39 cellular contexts compared by ENCODE assay signal in the genomic region with DNA sequence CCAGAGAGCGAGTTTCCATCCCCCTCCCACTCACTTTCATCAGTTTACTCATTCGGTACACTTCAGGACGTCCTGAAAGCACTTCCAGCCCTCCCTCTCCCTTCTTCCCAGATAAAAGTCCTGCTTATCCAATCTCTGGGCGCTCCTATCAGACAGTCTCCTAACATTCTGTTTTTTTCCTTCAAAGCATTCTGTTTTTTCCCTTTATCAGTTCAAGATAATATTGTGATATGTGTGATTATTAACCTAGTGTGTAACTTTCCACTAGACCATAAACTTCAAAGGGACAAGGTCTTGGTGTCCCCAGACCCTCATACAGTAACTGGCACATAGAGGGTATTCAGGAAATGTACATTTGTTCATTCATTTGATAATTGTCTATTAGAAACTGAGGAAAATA.
"Had no signal": no experiment of that assay in that cellular context is flagged by ENCODE, and none has a peak within 500 bp of the region (broad histone marks: within the 10 kb centered on the region; RNA-seq: fewer than 3 reads in every experiment).

No MANE protein-coding gene starts in this region.

- H3K27me3 ChIP-seq: ascending aorta, cardiac muscle cell had no signal

- H3K36me3 Mint-ChIP-seq: activated CD8-positive, alpha-beta memory T cell treated with anti-CD3 and anti-CD28 coated beads, Interleukin-2, amount 10 ng/mL, durations not matched to agents 7 days and 5 days; activated naive CD4-positive, alpha-beta T cell treated with anti-CD3 and anti-CD28 coated beads, Interleukin-2, amount 10 ng/mL, durations not matched to agents 7 days and 5 days; activated naive CD4-positive, alpha-beta T cell treated with anti-CD3 and anti-CD28 coated beads, Interleukin-2, amount 50 U/mL, for 24 hours; activated naive CD8-positive, alpha-beta T cell treated with anti-CD3 and anti-CD28 coated beads, Interleukin-2, amount 10 ng/mL, durations not matched to agents 7 days and 5 days; brain; WTC11 had no signal

- FAIRE-seq: bronchial epithelial cell, TTC549 had no signal

- ATAC-seq: activated CD4-positive, alpha-beta T cell treated with anti-CD3 and anti-CD28 coated beads for 36 hours; activated CD4-positive, CD25-positive, alpha-beta regulatory T cell treated with anti-CD3 and anti-CD28 coated beads, Interleukin-2, amount 50 U/mL, for 24 hours; activated CD8-positive, alpha-beta memory T cell treated with anti-CD3 and anti-CD28 coated beads, Interleukin-2, amount 10 ng/mL, durations not matched to agents 7 days and 5 days; activated CD8-positive, alpha-beta T cell treated with anti-CD3 and anti-CD28 coated beads, Interleukin-2, amount 10 ng/mL, durations not matched to agents 7 days and 5 days; activated naive CD8-positive, alpha-beta T cell treated with anti-CD3 and anti-CD28 coated beads, Interleukin-2, amount 50 U/mL, for 24 hours; WTC11 had no signal

- H3K27ac Mint-ChIP-seq: activated CD4-positive, alpha-beta memory T cell treated with anti-CD3 and anti-CD28 coated beads, Interleukin-2, amount 10 ng/mL, durations not matched to agents 7 days and 5 days; activated CD4-positive, alpha-beta T cell treated with anti-CD3 and anti-CD28 coated beads for 36 hours; activated CD4-positive, alpha-beta T cell treated with anti-CD3 and anti-CD28 coated beads, Interleukin-2, amount 10 ng/mL, durations not matched to agents 7 days and 5 days; activated CD8-positive, alpha-beta memory T cell treated with anti-CD3 and anti-CD28 coated beads, Interleukin-2, amount 10 ng/mL, durations not matched to agents 7 days and 5 days; activated CD8-positive, alpha-beta T cell treated with anti-CD3 and anti-CD28 coated beads, Interleukin-2, amount 10 ng/mL, durations not matched to agents 7 days and 5 days; activated naive CD4-positive, alpha-beta T cell treated with anti-CD3 and anti-CD28 coated beads, Interleukin-2, amount 10 ng/mL, durations not matched to agents 7 days and 5 days; activated naive CD4-positive, alpha-beta T cell treated with anti-CD3 and anti-CD28 coated beads, Interleukin-2, amount 50 U/mL, for 24 hours; activated naive CD8-positive, alpha-beta T cell; activated naive CD8-positive, alpha-beta T cell treated with anti-CD3 and anti-CD28 coated beads, Interleukin-2, amount 10 ng/mL, durations not matched to agents 7 days and 5 days; activated naive CD8-positive, alpha-beta T cell treated with anti-CD3 and anti-CD28 coated beads, Interleukin-2, amount 50 U/mL, for 24 hours; activated T-cell treated with anti-CD3 and anti-CD28 coated beads, Interleukin-2, amount 50 U/mL, for 24 hours; activated T-helper 2 cell treated with anti-CD3 and anti-CD28 coated beads, Interferon-gamma antibody, Interleukin-2, Interleukin-4, amounts not matched to agents 10 μg/mL and 5 μg/mL and 100 μg/mL, durations not matched to agents 14 hours and 24 hours and 36 hours; brain; T-helper 1 cell treated with Interleukin-12 subunit alpha and Interleukin-12 subunit beta and Interleukin-4 antibody, amounts not matched to agents 30 μg/mL and 1 μg/mL, for 36 hours; T-helper 2 cell treated with Interferon-gamma antibody and Interleukin-4, amounts not matched to agents 5 μg/mL and 100 μg/mL, for 36 hours; WTC11 had no signal

- H3K4me3 Mint-ChIP-seq: activated CD4-positive, alpha-beta memory T cell treated with anti-CD3 and anti-CD28 coated beads, Interleukin-2, amount 10 ng/mL, durations not matched to agents 7 days and 5 days; activated CD4-positive, alpha-beta T cell treated with anti-CD3 and anti-CD28 coated beads for 36 hours; activated CD4-positive, alpha-beta T cell treated with anti-CD3 and anti-CD28 coated beads, Interleukin-2, amount 10 ng/mL, durations not matched to agents 7 days and 5 days; activated CD8-positive, alpha-beta memory T cell treated with anti-CD3 and anti-CD28 coated beads, Interleukin-2, amount 10 ng/mL, durations not matched to agents 7 days and 5 days; activated CD8-positive, alpha-beta T cell treated with anti-CD3 and anti-CD28 coated beads, Interleukin-2, amount 10 ng/mL, durations not matched to agents 7 days and 5 days; activated naive CD4-positive, alpha-beta T cell treated with anti-CD3 and anti-CD28 coated beads, Interleukin-2, amount 10 ng/mL, durations not matched to agents 7 days and 5 days; activated naive CD4-positive, alpha-beta T cell treated with anti-CD3 and anti-CD28 coated beads, Interleukin-2, amount 50 U/mL, for 24 hours; activated naive CD8-positive, alpha-beta T cell; activated naive CD8-positive, alpha-beta T cell treated with anti-CD3 and anti-CD28 coated beads, Interleukin-2, amount 10 ng/mL, durations not matched to agents 7 days and 5 days; activated naive CD8-positive, alpha-beta T cell treated with anti-CD3 and anti-CD28 coated beads, Interleukin-2, amount 50 U/mL, for 24 hours; activated T-cell treated with anti-CD3 and anti-CD28 coated beads, Interleukin-2, amount 50 U/mL, for 24 hours; brain; central memory CD8-positive, alpha-beta T cell; T-helper 1 cell treated with Interleukin-12 subunit alpha and Interleukin-12 subunit beta and Interleukin-4 antibody, amounts not matched to agents 30 μg/mL and 1 μg/mL, for 36 hours; T-helper 2 cell treated with Interferon-gamma antibody and Interleukin-4, amounts not matched to agents 5 μg/mL and 100 μg/mL, for 36 hours; WTC11 had no signal

- H3K9me3 ChIP-seq: ascending aorta had no signal

- H3K9me3 Mint-ChIP-seq: activated CD4-positive, alpha-beta memory T cell treated with anti-CD3 and anti-CD28 coated beads, Interleukin-2, amount 10 ng/mL, durations not matched to agents 7 days and 5 days; activated CD4-positive, alpha-beta T cell treated with anti-CD3 and anti-CD28 coated beads, Interleukin-2, amount 10 ng/mL, durations not matched to agents 7 days and 5 days; activated naive CD4-positive, alpha-beta T cell treated with anti-CD3 and anti-CD28 coated beads, Interleukin-2, amount 10 ng/mL, durations not matched to agents 7 days and 5 days; activated naive CD4-positive, alpha-beta T cell treated with anti-CD3 and anti-CD28 coated beads, Interleukin-2, amount 50 U/mL, for 24 hours; activated naive CD8-positive, alpha-beta T cell treated with anti-CD3 and anti-CD28 coated beads, Interleukin-2, amount 10 ng/mL, durations not matched to agents 7 days and 5 days; activated naive CD8-positive, alpha-beta T cell treated with anti-CD3 and anti-CD28 coated beads, Interleukin-2, amount 50 U/mL, for 24 hours; activated T-cell treated with anti-CD3 and anti-CD28 coated beads, Interleukin-2, amount 50 U/mL, for 24 hours; activated T-helper 2 cell treated with anti-CD3 and anti-CD28 coated beads, Interferon-gamma antibody, Interleukin-2, Interleukin-4, amounts not matched to agents 10 μg/mL and 5 μg/mL and 100 μg/mL, durations not matched to agents 14 hours and 24 hours and 36 hours; brain; central memory CD8-positive, alpha-beta T cell; T-helper 1 cell treated with Interleukin-12 subunit alpha and Interleukin-12 subunit beta and Interleukin-4 antibody, amounts not matched to agents 30 μg/mL and 1 μg/mL, for 36 hours; T-helper 2 cell treated with Interferon-gamma antibody and Interleukin-4, amounts not matched to agents 5 μg/mL and 100 μg/mL, for 36 hours; WTC11 had no signal

- H3K4me3 ChIP-seq: ascending aorta, cardiac muscle cell had no signal

- DNase-seq: activated CD4-positive, alpha-beta memory T cell treated with anti-CD3 and anti-CD28 coated beads, Interleukin-2, amount 10 ng/mL, durations not matched to agents 7 days and 5 days; activated CD4-positive, alpha-beta T cell treated with anti-CD3 and anti-CD28 coated beads for 1 hour; activated CD4-positive, alpha-beta T cell treated with anti-CD3 and anti-CD28 coated beads for 36 hours; activated CD4-positive, alpha-beta T cell treated with anti-CD3 and anti-CD28 coated beads for 48 hours; activated CD4-positive, alpha-beta T cell treated with anti-CD3 and anti-CD28 coated beads, Interleukin-2, amount 10 ng/mL, durations not matched to agents 7 days and 5 days; activated CD4-positive, alpha-beta T cell treated with anti-CD3 and anti-CD28 coated beads, Interleukin-2, amount 50 U/mL, for 48 hours; activated CD4-positive, CD25-positive, alpha-beta regulatory T cell; activated CD8-positive, alpha-beta memory T cell treated with anti-CD3 and anti-CD28 coated beads for 24 hours; activated CD8-positive, alpha-beta memory T cell treated with anti-CD3 and anti-CD28 coated beads, Interleukin-2, amount 10 ng/mL, durations not matched to agents 7 days and 5 days; activated CD8-positive, alpha-beta memory T cell treated with anti-CD3 and anti-CD28 coated beads, Interleukin-2, amount 50 U/mL, for 48 hours; activated CD8-positive, alpha-beta T cell treated with anti-CD3 and anti-CD28 coated beads, Interleukin-2, amount 10 ng/mL, durations not matched to agents 7 days and 5 days; activated effector memory CD4-positive, alpha-beta T cell treated with Interleukin-2 at 50 U/mL for 16 hours; activated gamma-delta T cell; activated naive CD4-positive, alpha-beta T cell treated with anti-CD3 and anti-CD28 coated beads, Interleukin-2, amount 10 ng/mL, durations not matched to agents 7 days and 5 days; activated naive CD4-positive, alpha-beta T cell treated with Interleukin-2 at 50 U/mL for 16 hours; activated naive CD8-positive, alpha-beta T cell treated with anti-CD3 and anti-CD28 coated beads, Interleukin-2, amount 10 ng/mL, durations not matched to agents 7 days and 5 days; activated naive CD8-positive, alpha-beta T cell treated with anti-CD3 and anti-CD28 coated beads, Interleukin-2, amount 50 U/mL, for 24 hours; activated T-cell treated with anti-CD3 and anti-CD28 coated beads, Interleukin-2, amount 50 U/mL, for 24 hours; activated T-cell treated with anti-CD3 and anti-CD28 coated beads, Interleukin-2, amount 50 U/mL, for 48 hours; amygdala; anterior cingulate cortex; caudate nucleus; T-helper 1 cell; T-helper 2 cell; T-helper 9 cell; WERI-Rb-1 had no signal

- H3K27me3 Mint-ChIP-seq: activated CD4-positive, alpha-beta memory T cell treated with anti-CD3 and anti-CD28 coated beads, Interleukin-2, amount 10 ng/mL, durations not matched to agents 7 days and 5 days; activated CD4-positive, alpha-beta T cell treated with anti-CD3 and anti-CD28 coated beads for 36 hours; activated CD4-positive, alpha-beta T cell treated with anti-CD3 and anti-CD28 coated beads, Interleukin-2, amount 10 ng/mL, durations not matched to agents 7 days and 5 days; activated CD8-positive, alpha-beta memory T cell treated with anti-CD3 and anti-CD28 coated beads, Interleukin-2, amount 10 ng/mL, durations not matched to agents 7 days and 5 days; activated naive CD4-positive, alpha-beta T cell treated with anti-CD3 and anti-CD28 coated beads, Interleukin-2, amount 50 U/mL, for 24 hours; activated naive CD8-positive, alpha-beta T cell treated with anti-CD3 and anti-CD28 coated beads, Interleukin-2, amount 10 ng/mL, durations not matched to agents 7 days and 5 days; activated naive CD8-positive, alpha-beta T cell treated with anti-CD3 and anti-CD28 coated beads, Interleukin-2, amount 50 U/mL, for 24 hours; activated T-cell treated with anti-CD3 and anti-CD28 coated beads, Interleukin-2, amount 50 U/mL, for 24 hours; central memory CD8-positive, alpha-beta T cell had no signal

- H3K36me3 ChIP-seq: ascending aorta, cardiac muscle cell, WERI-Rb-1 had no signal

- H3K27ac ChIP-seq: ascending aorta, cardiac muscle cell, WERI-Rb-1 had no signal

- H3K4me1 Mint-ChIP-seq: activated naive CD4-positive, alpha-beta T cell treated with anti-CD3 and anti-CD28 coated beads, Interleukin-2, amount 50 U/mL, for 24 hours; central memory CD8-positive, alpha-beta T cell had no signal
